25 cellular contexts compared by ENCODE assay signal in the genomic region with DNA sequence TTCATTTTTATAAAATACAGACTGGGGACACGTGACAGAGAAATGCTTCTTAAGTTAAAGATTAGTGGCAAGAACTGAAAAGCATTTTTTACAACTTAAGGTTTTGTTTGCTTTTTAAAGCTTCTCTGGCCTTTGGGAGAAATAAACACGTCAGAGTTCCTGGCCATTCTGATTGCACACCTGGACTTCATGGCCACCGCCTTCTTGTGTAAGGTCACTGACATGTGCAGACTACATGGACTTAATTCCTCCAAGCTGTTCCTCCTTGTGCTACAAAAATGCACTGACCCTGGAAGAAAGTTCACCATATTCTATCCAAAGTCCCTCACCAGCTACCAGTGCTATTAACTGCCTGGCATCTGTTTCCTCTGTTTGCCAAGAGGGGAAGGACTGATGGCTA. TPM values are rescaled to one million over a fixed set of nuclear protein-coding genes. Genes with fewer than 3 reads are reported as not detected.
DNase-seq lines count a peak whose midpoint lies in the region; ATAC-seq, FAIRE-seq and TF ChIP-seq lines count a peak whose summit lies in the region.
"Had no signal": no experiment of that assay in that cellular context is flagged by ENCODE, and none has a peak within 500 bp of the region (broad histone marks: within the 10 kb centered on the region; RNA-seq: fewer than 3 reads in every experiment).

No MANE protein-coding gene starts in this region.

- WGBS in HepG2 (ENCODE audit: low lambda C conversion rate): 9% methylated on average over 3 of the region's 3 CpGs
- 18 to 53% (median 40%) methylated on average over 3 of the region's 3 CpGs for WGBS in small intestine, 3 donors

- H3K9ac ChIP-seq in HepG2 (ENCODE audit: insufficient read depth, low read depth, low read length): no peak overlapping the region
- H3K9ac ChIP-seq: BLaER1 treated with 17β-estradiol and CSF1 and Interleukin-3, amounts not matched to agents 10 nM and 100 nM had no signal

- H3K9me3 ChIP-seq in HepG2 (ENCODE audit: low read length) (no peaks in the 10 kb centered on the region), small intestine (ENCODE audit: control insufficient read depth, low read depth) (no peaks in the 10 kb centered on the region)
- H3K9me3 ChIP-seq: BLaER1 treated with 17β-estradiol and CSF1 and Interleukin-3, amounts not matched to agents 10 nM and 100 nM; HAP-1; heart left ventricle; MG63; upper lobe of left lung had no signal

- no peak overlapping the region for H2AFZ ChIP-seq in HepG2 (ENCODE audit: low read length)

- no peak for ATAC-seq in HepG2
- ATAC-seq: activated CD8-positive, alpha-beta memory T cell treated with anti-CD3 and anti-CD28 coated beads, Interleukin-2, amount 10 ng/mL, durations not matched to agents 7 days and 5 days; activated naive CD8-positive, alpha-beta T cell treated with anti-CD3 and anti-CD28 coated beads, Interleukin-2, amount 50 U/mL, for 24 hours; heart left ventricle had no signal

- CTCF ChIA-PET in HepG2 (lab: Yijun Ruan, JAX; ENCODE audit: low intra/inter-chr PET ratio, low total read pairs): no interaction called here

- H3K4me1 ChIP-seq in HepG2 (ENCODE audit: insufficient read depth, low read length) (peaks cover 50% of the 10 kb centered on the region), small intestine (ENCODE audit: control insufficient read depth in 2 of 2, insufficient read depth in 1 of 2, low read depth in 1 of 2, low read length in 1 of 2) (peaks cover 16 to 18% of the 10 kb centered on the region in 2 donors)

- peak; percentile 47 for FAIRE-seq in colon (lab: Jason Lieb, UNC)
- no peak for FAIRE-seq in HepG2 (lab: Jason Lieb, UNC)
- no peak for FAIRE-seq in small intestine (lab: Jason Lieb, UNC)

- POLR2A ChIA-PET in HepG2 (lab: Yijun Ruan, JAX): interaction anchor here (0.8 kb wide), 1 partner anchor 56 kb away, joined by 3 read pairs; a partner anchor contains a TSS

- no peak for TF ChIP-seq POLR2A in HepG2 (IDR thresholded peaks at IDR 0.05; ENCODE audit: insufficient read depth in 1 of 2, low read depth in 2 of 2, low read length in 2 of 2)

- TF ChIP-seq CTCF in HepG2 (CRISPR knock-in tag; IDR thresholded peaks at IDR 0.05): no peak

- H3K36me3 ChIP-seq in HepG2 (replicated peaks in 1 of 2; ENCODE audit: control insufficient read depth in 1 of 2, insufficient read depth in 2 of 2, low read length in 2 of 2): no peaks in the 10 kb centered on the region
- H3K36me3 ChIP-seq in small intestine (ENCODE audit: control insufficient read depth in 2 of 2, insufficient read depth in 2 of 2, low read length in 2 of 2): no peaks in the 10 kb centered on the region
- H3K36me3 ChIP-seq: BLaER1 treated with 17β-estradiol and CSF1 and Interleukin-3, amounts not matched to agents 10 nM and 100 nM; HAP-1; heart left ventricle; upper lobe of left lung had no signal

- no peak overlapping the region; the same call in 1 of the 2 replicates for H3K4me2 ChIP-seq in HepG2 (ENCODE audit: low read depth, low read length)

- in situ Hi-C loops in HepG2 (cut with HindIII; ENCODE audit: extremely low pct_ligation_motif_present, low pct_unique_long_range_greater_than_20kb): no loop called here

- peak; percentile 37 for DNase-seq in DMS53 treated with DMSO at 0.1 percent for 48 hours (lab: John Stamatoyannopoulos, UW; ENCODE audit: unreplicated experiment)
- no peak for DNase-seq in HepG2 (ENCODE audit: low spot score)
- peak; percentile 73 for DNase-seq in small intestine
- DNase-seq in GM19238 (ENCODE audit: insufficient read length, low spot score): no peak
- no peak for DNase-seq in NCI-H524 treated with DMSO at 0.1 percent for 48 hours (lab: John Stamatoyannopoulos, UW)
- no peak for DNase-seq in NCI-H187 treated with DMSO at 0.1 percent for 48 hours (lab: John Stamatoyannopoulos, UW)
- no peak for DNase-seq in SIG-M5 (lab: John Stamatoyannopoulos, UW)
- DNase-seq: activated B cell treated with CpG ODN at 0.5 μM for 24 hours; activated CD4-positive, alpha-beta T cell treated with anti-CD3 and anti-CD28 coated beads, Interleukin-2, amount 50 U/mL, for 1 hour; activated CD8-positive, alpha-beta memory T cell treated with anti-CD3 and anti-CD28 coated beads, Interleukin-2, amount 10 ng/mL, durations not matched to agents 7 days and 5 days; activated naive CD8-positive, alpha-beta T cell treated with anti-CD3 and anti-CD28 coated beads, Interleukin-2, amount 50 U/mL, for 24 hours; activated T-cell treated with anti-CD3 and anti-CD28 coated beads, Interleukin-2, amount 50 U/mL, for 48 hours; cerebellar nuclear complex; DND-41; heart left ventricle; MG63; naive B cell; NCI-H2081; nucleus accumbens; Right ventricle myocardium superior; stimulated activated CD4-positive, alpha-beta T cell treated with anti-CD3 and anti-CD28 coated beads, Interleukin-2, amount 100 ng/mL, for 24 hours; upper lobe of left lung had no signal

- no peak; a peak in 1 of 4 replicates for TF ChIP-seq EP300 in HepG2 (IDR thresholded peaks at IDR 0.05; ENCODE audit: low read depth in 2 of 2, low read length in 2 of 2)
- TF ChIP-seq EP300 in HepG2 (CRISPR knock-in tag; IDR thresholded peaks at IDR 0.05; ENCODE audit: borderline replicate concordance): no peak

- H3K79me2 ChIP-seq in HepG2 (ENCODE audit: insufficient read depth, low read length): no peaks in the 10 kb centered on the region

- intact Hi-C loops in HepG2 (cut with micrococcal nuclease; ENCODE audit: unreplicated experiment): no loop called here

- TF ChIP-seq RAD21 in HepG2 (CRISPR knock-in tag; IDR thresholded peaks at IDR 0.05): no peak

- H3K4me3 ChIP-seq in HepG2 (replicated peaks in 1 of 3; ENCODE audit: insufficient read depth in 1 of 3, low read depth in 2 of 3, low read length in 3 of 3) (no peak overlapping the region), small intestine (ENCODE audit: low read depth in 1 of 2, low read length in 2 of 2) (no peak overlapping the region)
- H3K4me3 ChIP-seq: BLaER1 treated with 17β-estradiol and CSF1 and Interleukin-3, amounts not matched to agents 10 nM and 100 nM; HAP-1; heart left ventricle; MG63; upper lobe of left lung had no signal

- H3K27ac ChIP-seq in HepG2 (ENCODE audit: extremely low read length, insufficient read depth, low read length) (no peak overlapping the region), small intestine (ENCODE audit: low read depth in 1 of 2, low read length in 1 of 2) (no peak overlapping the region)
- H3K27ac ChIP-seq: BLaER1 treated with 17β-estradiol and CSF1 and Interleukin-3, amounts not matched to agents 10 nM and 100 nM; heart left ventricle; upper lobe of left lung had no signal

- H3K27me3 ChIP-seq in HepG2 (ENCODE audit: control insufficient read depth in 1 of 2, insufficient read depth in 2 of 2, low read length in 2 of 2) (no peaks in the 10 kb centered on the region), small intestine (ENCODE audit: control insufficient read depth in 2 of 2, insufficient read depth in 2 of 2, low read length in 2 of 2) (no peaks in the 10 kb centered on the region)
- H3K27me3 ChIP-seq: BLaER1 treated with 17β-estradiol and CSF1 and Interleukin-3, amounts not matched to agents 10 nM and 100 nM; heart left ventricle; MG63; upper lobe of left lung had no signal

- H4K20me1 ChIP-seq in HepG2 (ENCODE audit: insufficient read depth, low read length): no peaks in the 10 kb centered on the region
- H4K20me1 ChIP-seq: BLaER1 treated with 17β-estradiol and CSF1 and Interleukin-3, amounts not matched to agents 10 nM and 100 nM had no signal

- BruUV-seq in HepG2 (replicated peaks; lab: Mats Ljungman, UMichigan): no TSS peak

TF ChIP-seq in HepG2, 621 proteins besides CTCF, POLR2A, EP300 and RAD21 (continues in another document):
- no peak for TF ChIP-seq DR1 (CRISPR knock-in tag; IDR thresholded peaks at IDR 0.05)
- TF ChIP-seq DMAP1 (CRISPR knock-in tag; IDR thresholded peaks at IDR 0.05): no peak
- no peak for TF ChIP-seq CHCHD3 (CRISPR knock-in tag; IDR thresholded peaks at IDR 0.05)
- TF ChIP-seq, protein P1, sequence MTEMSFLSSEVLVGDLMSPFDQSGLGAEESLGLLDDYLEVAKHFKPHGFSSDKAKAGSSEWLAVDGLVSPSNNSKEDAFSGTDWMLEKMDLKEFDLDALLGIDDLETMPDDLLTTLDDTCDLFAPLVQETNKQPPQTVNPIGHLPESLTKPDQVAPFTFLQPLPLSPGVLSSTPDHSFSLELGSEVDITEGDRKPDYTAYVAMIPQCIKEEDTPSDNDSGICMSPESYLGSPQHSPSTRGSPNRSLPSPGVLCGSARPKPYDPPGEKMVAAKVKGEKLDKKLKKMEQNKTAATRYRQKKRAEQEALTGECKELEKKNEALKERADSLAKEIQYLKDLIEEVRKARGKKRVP (CRISPR knock-in tag; IDR thresholded peaks at IDR 0.05): no peak

RNA-seq across cellular contexts. Expression of a gene that starts 56.1 kb away (rescaled TPM):
- total RNA-seq in HepG2 (2016; rRNA removed; fragmentation: Illumina TruSeq; extraction: Trizol): 25.0 and 46.2 TPM in 2 replicates
- 21.8 and 26.9 TPM in 2 replicates for total RNA-seq in HepG2 (2016; cell fraction: cytosol; rRNA removed; fragmentation: Illumina TruSeq; extraction: Trizol; ENCODE audit: low read depth)
- total RNA-seq in HepG2 (2016; cell fraction: insoluble cytoplasmic fraction; rRNA removed; fragmentation: Illumina TruSeq; extraction: Trizol): 23.2 and 49.2 TPM in 2 replicates
- 27.1 and 30.4 TPM in 2 replicates for total RNA-seq in HepG2 (2016; cell fraction: membrane; rRNA removed; fragmentation: Illumina TruSeq; extraction: Trizol)
- 59.8 and 64.1 TPM in 2 replicates for total RNA-seq in HepG2 (2016; cell fraction: nucleus; rRNA removed; fragmentation: Illumina TruSeq; extraction: Trizol)
- 33.2 and 36.2 TPM in 2 replicates for polyA plus RNA-seq in HepG2 (2011; rRNA removed)
- polyA plus RNA-seq in HepG2 (2011; cell fraction: cytosol; rRNA removed): 30.4 and 31.8 TPM in 2 replicates
- 131 and 138 TPM in 2 replicates for polyA plus RNA-seq in HepG2 (2011; cell fraction: nucleus; rRNA removed)
- polyA plus RNA-seq in HepG2 (2012): 49.0 and 63.8 TPM in 2 replicates
- 24.1 and 25.0 TPM in 2 replicates for polyA plus RNA-seq in HepG2 (2016; cell fraction: cytosol; fragmentation: Illumina TruSeq; extraction: Trizol; ENCODE audit: low read depth)
- polyA plus RNA-seq in HepG2 (2016; cell fraction: insoluble cytoplasmic fraction; fragmentation: Illumina TruSeq; extraction: Trizol; ENCODE audit: low read depth): 48.7 and 51.1 TPM in 2 replicates
- 26.6 and 28.9 TPM in 2 replicates for polyA plus RNA-seq in HepG2 (2016; cell fraction: membrane; fragmentation: Illumina TruSeq; extraction: Trizol; ENCODE audit: low read depth)
- polyA plus RNA-seq in HepG2 (2016; cell fraction: nucleus; fragmentation: Illumina TruSeq; extraction: Trizol; ENCODE audit: insufficient read depth, low read depth): 151 and 156 TPM in 2 replicates
- 1.4 and 17.0 TPM in 2 replicates for polyA minus RNA-seq in HepG2 (2011; rRNA and poly(A)+ RNA removed; ENCODE audit: low replicate concordance)
- polyA minus RNA-seq in HepG2 (2011; cell fraction: cytosol; rRNA and poly(A)+ RNA removed): 11.3 and 13.7 TPM in 2 replicates
- 60.7 and 75.2 TPM in 2 replicates for polyA minus RNA-seq in HepG2 (2011; cell fraction: nucleus; rRNA and poly(A)+ RNA removed)
- polyA plus RNA-seq in small intestine: 10 to 100 TPM; 31.2 to 76.3 (median 64.8) TPM

Comparison
In these comparisons a context has a peak if more than half of its experiments do, and no peak if none do; other contexts are left out.
1. DNase-seq: peak in DMS53 treated with DMSO at 0.1 percent for 48 hours (single experiment) and small intestine (single experiment); none in HepG2 (single experiment), GM19238 (single experiment), NCI-H524 treated with DMSO at 0.1 percent for 48 hours (single experiment), NCI-H187 treated with DMSO at 0.1 percent for 48 hours (single experiment) and SIG-M5 (single experiment).